In genomic region chr1:58457023-58457635, GRCh38 we compare ENCODE assay signal across 17 cellular contexts.
DNase-seq lines count a peak whose midpoint lies in the region; ATAC-seq, FAIRE-seq and TF ChIP-seq lines count a peak whose summit lies in the region.
"Had no signal": no experiment of that assay in that cellular context is flagged by ENCODE, and none has a peak within 500 bp of the region (broad histone marks: within the 10 kb centered on the region; RNA-seq: fewer than 3 reads in every experiment).

No MANE protein-coding gene starts in this region.

- peaks cover 8% of the 10 kb centered on the region for H3K4me1 Mint-ChIP-seq in chondrocyte (ENCODE audit: low read depth)
- H3K4me1 Mint-ChIP-seq: CD8-positive, alpha-beta memory T cell had no signal

- H3K4me2 ChIP-seq in osteoblast (ENCODE audit: insufficient read depth, low read length): no peak overlapping the region

- no peak overlapping the region for H3K4me3 ChIP-seq in osteoblast (ENCODE audit: insufficient read depth, low read length)

- H4K20me1 ChIP-seq in osteoblast (ENCODE audit: insufficient read depth, low read length): no peaks in the 10 kb centered on the region

- H3K79me2 ChIP-seq in osteoblast (ENCODE audit: insufficient read depth, low read length): no peaks in the 10 kb centered on the region

- no peak overlapping the region for H3K27ac ChIP-seq in osteoblast (ENCODE audit: low read depth, low read length)
- H3K27ac ChIP-seq: 22Rv1 had no signal

- peaks cover 3% of the 10 kb centered on the region for H3K9me3 Mint-ChIP-seq in chondrocyte (ENCODE audit: low read depth)
- H3K9me3 Mint-ChIP-seq: CD8-positive, alpha-beta memory T cell had no signal

- no peaks in the 10 kb centered on the region for H3K9me3 ChIP-seq in osteoblast (ENCODE audit: low read depth, low read length)

- FAIRE-seq in frontal cortex (lab: Jason Lieb, UNC): no peak
- FAIRE-seq: RCC 7860 had no signal

- TF ChIP-seq CTCF in chondrocyte (IDR thresholded peaks at IDR 0.05) (no peak), osteoblast (IDR thresholded peaks at IDR 0.05; ENCODE audit: extremely low read depth, low read depth, low read length) (no peak)

- H3K4me1 ChIP-seq in osteoblast (ENCODE audit: insufficient read depth, low read length): peaks cover 12% of the 10 kb centered on the region

- H3K27ac Mint-ChIP-seq in chondrocyte (ENCODE audit: unreplicated experiment): no peak overlapping the region

- no peak overlapping the region for H2AFZ ChIP-seq in osteoblast (ENCODE audit: low read length)

- DNase-seq in DMS 273 (lab: John Stamatoyannopoulos, UW; ENCODE audit: unreplicated experiment) (peak; percentile 14), DMS 273 treated with DMSO at 0.1 percent for 48 hours (lab: John Stamatoyannopoulos, UW) (no peak), M059J (ENCODE audit: low read depth) (peak; percentile 34), chondrocyte (ENCODE audit: low spot score) (no peak), osteoblast (ENCODE audit: insufficient read length, low spot score, missing footprints) (peak; percentile 45), frontal cortex (ENCODE audit: low spot score in 2 of 2) (no peak), NCI-H774 (lab: John Stamatoyannopoulos, UW) (no peak)
- DNase-seq: CD8-positive, alpha-beta memory T cell; H7; Karpas-422; NCI-H1417; NCI-H2029 treated with DMSO at 0.1 percent for 48 hours; NCI-H748 treated with DMSO at 0.1 percent for 48 hours; SW 1271 had no signal

- H3K36me3 ChIP-seq in osteoblast (ENCODE audit: insufficient read depth, low read length): no peaks in the 10 kb centered on the region

- H3K4me3 Mint-ChIP-seq in chondrocyte (ENCODE audit: unreplicated experiment): peak overlapping the region; percentile 3
- H3K4me3 Mint-ChIP-seq: CD8-positive, alpha-beta memory T cell had no signal

- no peaks in the 10 kb centered on the region for H3K27me3 ChIP-seq in osteoblast (ENCODE audit: insufficient read depth, low read length)

- peaks cover 12% of the 10 kb centered on the region for H3K27me3 Mint-ChIP-seq in chondrocyte (ENCODE audit: low read depth)

- H3K36me3 Mint-ChIP-seq in chondrocyte (ENCODE audit: low read depth): peaks cover 3% of the 10 kb centered on the region

- ATAC-seq in GM18867 (IDR thresholded peaks at IDR 0.05; ENCODE audit: unreplicated experiment): no peak

Comparison
In these comparisons a context has a peak if more than half of its experiments do, and no peak if none do; other contexts are left out.
1. DNase-seq: peak in DMS 273 (single experiment), M059J (single experiment) and osteoblast (single experiment); none in DMS 273 treated with DMSO at 0.1 percent for 48 hours (single experiment), chondrocyte (single experiment), frontal cortex (0 of 2) and NCI-H774 (single experiment).